Comparison of ENCODE assay signal across 9 cellular contexts in the genomic region with DNA sequence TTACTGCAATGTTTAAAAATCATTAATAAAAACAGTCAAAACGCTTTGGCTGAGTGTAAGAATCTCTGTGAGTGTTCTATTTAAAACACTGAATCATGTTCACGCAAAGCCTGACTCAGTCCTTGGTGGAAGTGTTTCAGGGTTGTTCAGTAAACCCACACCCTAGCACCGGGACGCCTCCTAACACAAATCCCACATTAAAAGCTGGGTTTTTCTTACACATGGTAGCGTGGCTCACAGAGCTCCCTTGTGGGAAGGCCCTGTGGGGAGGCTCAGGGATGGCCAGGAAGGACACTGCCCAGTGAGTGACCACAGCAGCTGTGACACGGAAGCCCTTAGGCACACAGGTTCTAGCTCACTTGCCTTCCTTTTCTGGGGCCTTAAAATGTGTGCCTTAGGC.
DNase-seq lines count a peak whose midpoint lies in the region; ATAC-seq and TF ChIP-seq lines count a peak whose summit lies in the region.
"Had no signal": no experiment of that assay in that cellular context is flagged by ENCODE, and none has a peak within 500 bp of the region (broad histone marks: within the 10 kb centered on the region; RNA-seq: fewer than 3 reads in every experiment).

No MANE protein-coding gene starts in this region.

- CTCF ChIA-PET in activated CD8-positive, alpha-beta T cell treated with anti-CD3 and anti-CD28 coated beads for 36 hours (lab: Charles Lee) = interaction anchor here (0.7 to 4.9 kb wide), 5 partner anchors 14 to 445 kb away, joined by 3 to 54 read pairs (median 4); no protein-coding TSS in a partner anchor

- no peak for TF ChIP-seq POLR2A in esophagus squamous epithelium (IDR thresholded peaks at IDR 0.05)

- H3K27me3 ChIP-seq in esophagus squamous epithelium = no peaks in the 10 kb centered on the region
- H3K27me3 ChIP-seq in skeletal muscle tissue (ENCODE audit: control insufficient read depth in 3 of 3, insufficient read depth in 3 of 3, low read length in 3 of 3) = no peaks in the 10 kb centered on the region
- H3K27me3 ChIP-seq: cardiac muscle cell had no signal

- H3K4me3 ChIP-seq in esophagus squamous epithelium (no peak overlapping the region), skeletal muscle tissue (ENCODE audit: low read length in 3 of 3) (peak overlapping the region in 1 of 3 donors; percentile 35)
- H3K4me3 ChIP-seq: cardiac muscle cell had no signal

- H3K27me3 Mint-ChIP-seq in activated CD8-positive, alpha-beta T cell treated with anti-CD3 and anti-CD28 coated beads for 36 hours = no peaks in the 10 kb centered on the region
- peaks cover 0 to 6% of the 10 kb centered on the region in 2 donors for H3K27me3 Mint-ChIP-seq in stimulated activated naive B cell treated with anti-CD40 and anti-IgM and Interleukin-4, amounts not matched to agents 10 μg/mL and 1 μg/mL and 100 μg/mL, for 72 hours

- H3K4me1 Mint-ChIP-seq in activated CD8-positive, alpha-beta T cell treated with anti-CD3 and anti-CD28 coated beads for 36 hours (ENCODE audit: low read depth) = peaks cover 65% of the 10 kb centered on the region
- H3K4me1 Mint-ChIP-seq in stimulated activated naive B cell treated with anti-CD40 and anti-IgM and Interleukin-4, amounts not matched to agents 10 μg/mL and 1 μg/mL and 100 μg/mL, for 72 hours = peaks cover 28 to 51% of the 10 kb centered on the region in 2 donors

- H3K9me3 Mint-ChIP-seq in activated CD8-positive, alpha-beta T cell treated with anti-CD3 and anti-CD28 coated beads for 36 hours = no peaks in the 10 kb centered on the region
- H3K9me3 Mint-ChIP-seq in stimulated activated naive B cell treated with anti-CD40 and anti-IgM and Interleukin-4, amounts not matched to agents 10 μg/mL and 1 μg/mL and 100 μg/mL, for 72 hours = peaks cover 0 to 2% of the 10 kb centered on the region in 2 donors

- peak overlapping the region; percentile 49 to 89 (median 82) for H3K27ac ChIP-seq in esophagus squamous epithelium
- H3K27ac ChIP-seq in skeletal muscle tissue (ENCODE audit: low read depth, low read length) = peak overlapping the region; percentile 99

- DNase-seq in Daoy (ENCODE audit: low read depth) = peak; percentile 55
- peak; percentile 51 for DNase-seq in activated CD8-positive, alpha-beta T cell treated with anti-CD3 and anti-CD28 coated beads for 36 hours
- no peak for DNase-seq in esophagus squamous epithelium (lab: John Stamatoyannopoulos, UW)
- no peak for DNase-seq in stimulated activated naive B cell treated with anti-CD40 and anti-IgM and Interleukin-4, amounts not matched to agents 10 μg/mL and 1 μg/mL and 100 μg/mL, for 72 hours
- DNase-seq in NCI-H82 (lab: John Stamatoyannopoulos, UW) = no peak
- DNase-seq in GOT3 (lab: John Stamatoyannopoulos, UW) = no peak

- POLR2A ChIA-PET in activated CD8-positive, alpha-beta T cell treated with anti-CD3 and anti-CD28 coated beads for 36 hours (lab: Charles Lee) = interaction anchor here (0.8 to 1.1 kb wide), 2 partner anchors 162 to 443 kb away, joined by 3 read pairs; a partner anchor contains a TSS

- H3K4me1 ChIP-seq in esophagus squamous epithelium (peaks cover 16 to 68% (median 44%) of the 10 kb centered on the region in 3 donors), skeletal muscle tissue (ENCODE audit: control insufficient read depth in 3 of 3, insufficient read depth in 3 of 3, low read length in 3 of 3) (peaks cover 48 to 63% (median 62%) of the 10 kb centered on the region in 3 donors)

- intact Hi-C loops in activated CD8-positive, alpha-beta T cell treated with anti-CD3 and anti-CD28 coated beads for 36 hours (cut with micrococcal nuclease) = no loop called here
- intact Hi-C loops in esophagus squamous epithelium (cut with DNase I) = no loop called here

- H3K4me3 Mint-ChIP-seq in activated CD8-positive, alpha-beta T cell treated with anti-CD3 and anti-CD28 coated beads for 36 hours = no peak overlapping the region
- no peak overlapping the region for H3K4me3 Mint-ChIP-seq in stimulated activated naive B cell treated with anti-CD40 and anti-IgM and Interleukin-4, amounts not matched to agents 10 μg/mL and 1 μg/mL and 100 μg/mL, for 72 hours

- H3K9me3 ChIP-seq in esophagus squamous epithelium (no peaks in the 10 kb centered on the region), skeletal muscle tissue (ENCODE audit: control insufficient read depth in 3 of 3, low read length in 3 of 3) (no peaks in the 10 kb centered on the region)

- H3K27ac Mint-ChIP-seq in activated CD8-positive, alpha-beta T cell treated with anti-CD3 and anti-CD28 coated beads for 36 hours = peak overlapping the region; percentile 94
- H3K27ac Mint-ChIP-seq in stimulated activated naive B cell treated with anti-CD40 and anti-IgM and Interleukin-4, amounts not matched to agents 10 μg/mL and 1 μg/mL and 100 μg/mL, for 72 hours = no peak overlapping the region

- H3K36me3 Mint-ChIP-seq in activated CD8-positive, alpha-beta T cell treated with anti-CD3 and anti-CD28 coated beads for 36 hours (ENCODE audit: low read depth) = peaks cover 18% of the 10 kb centered on the region
- H3K36me3 Mint-ChIP-seq in stimulated activated naive B cell treated with anti-CD40 and anti-IgM and Interleukin-4, amounts not matched to agents 10 μg/mL and 1 μg/mL and 100 μg/mL, for 72 hours = peaks cover 44 to 51% of the 10 kb centered on the region in 2 donors

- no peak for ATAC-seq in activated CD8-positive, alpha-beta T cell treated with anti-CD3 and anti-CD28 coated beads for 36 hours
- ATAC-seq in stimulated activated naive B cell treated with anti-CD40 and anti-IgM and Interleukin-4, amounts not matched to agents 10 μg/mL and 1 μg/mL and 100 μg/mL, for 72 hours (replicated peaks) = no peak
- no peak for ATAC-seq in GM18867 (IDR thresholded peaks at IDR 0.05; ENCODE audit: unreplicated experiment)

- H3K36me3 ChIP-seq in esophagus squamous epithelium (peaks cover 0 to 6% (median 0%) of the 10 kb centered on the region in 3 donors), skeletal muscle tissue (ENCODE audit: control insufficient read depth in 3 of 3, insufficient read depth in 3 of 3, low read length in 3 of 3) (no peaks in the 10 kb centered on the region)
- H3K36me3 ChIP-seq: cardiac muscle cell had no signal

- peak overlapping the region; percentile 5 to 80 (median 64) for H3K9ac ChIP-seq in skeletal muscle tissue (ENCODE audit: low read depth in 1 of 3, low read length in 3 of 3)

- no peak for TF ChIP-seq CTCF in activated CD8-positive, alpha-beta T cell treated with anti-CD3 and anti-CD28 coated beads for 36 hours (IDR thresholded peaks at IDR 0.05)
- no peak for TF ChIP-seq CTCF in esophagus squamous epithelium (IDR thresholded peaks at IDR 0.05)

- 27 to 38% methylated on average over 3 to 6 of the region's 6 CpGs for WGBS in esophagus squamous epithelium, 2 donors

Comparison
In these comparisons a context has a peak if more than half of its experiments do, and no peak if none do; other contexts are left out.
1. DNase-seq: peak in Daoy (single experiment) and activated CD8-positive, alpha-beta T cell treated with anti-CD3 and anti-CD28 coated beads for 36 hours (single experiment); none in esophagus squamous epithelium (single experiment), stimulated activated naive B cell treated with anti-CD40 and anti-IgM and Interleukin-4, amounts not matched to agents 10 μg/mL and 1 μg/mL and 100 μg/mL, for 72 hours (single experiment), NCI-H82 (single experiment) and GOT3 (single experiment).